ENCODE assay signal across 24 cellular contexts in genomic region chr5:93755716-93756115, GRCh38.
"Had no signal": no experiment of that assay in that cellular context is flagged by ENCODE, and none has a peak within 500 bp of the region (broad histone marks: within the 10 kb centered on the region; RNA-seq: fewer than 3 reads in every experiment).

No MANE protein-coding gene starts in this region.

- H3K27ac ChIP-seq: adrenal gland, breast epithelium, SJCRH30, VCaP had no signal

- H3K36me3 ChIP-seq: adrenal gland, breast epithelium, SJCRH30 had no signal

- H3K27me3 Mint-ChIP-seq: activated CD4-positive, alpha-beta T cell treated with anti-CD3 and anti-CD28 coated beads for 36 hours; activated CD8-positive, alpha-beta T cell treated with anti-CD3 and anti-CD28 coated beads for 36 hours had no signal

- H3K4me1 ChIP-seq: adrenal gland, breast epithelium had no signal

- H3K9ac ChIP-seq: SK-N-SH had no signal

- H3K4me2 ChIP-seq: SK-N-SH had no signal

- ATAC-seq: activated CD4-positive, alpha-beta T cell treated with anti-CD3 and anti-CD28 coated beads for 36 hours; activated CD8-positive, alpha-beta T cell treated with anti-CD3 and anti-CD28 coated beads for 36 hours; activated T-cell treated with anti-CD3 and anti-CD28 coated beads, Interleukin-2, amount 50 U/mL, for 72 hours; Right ventricle myocardium inferior had no signal

- H3K4me3 ChIP-seq: adrenal gland, breast epithelium, SJCRH30 had no signal

- H3K9me3 ChIP-seq: SJCRH30, SK-N-SH had no signal

- DNase-seq: activated CD4-positive, alpha-beta T cell treated with anti-CD3 and anti-CD28 coated beads for 36 hours; activated CD4-positive, alpha-beta T cell treated with anti-CD3 and anti-CD28 coated beads, Interleukin-2, amount 50 U/mL, for 1 hour; activated CD8-positive, alpha-beta memory T cell treated with anti-CD3 and anti-CD28 coated beads, Interleukin-2, amount 50 U/mL, for 4 hours; activated CD8-positive, alpha-beta T cell treated with anti-CD3 and anti-CD28 coated beads for 36 hours; activated gamma-delta T cell treated with Interleukin-2 at 50 U/mL for 16 hours; activated naive CD4-positive, alpha-beta T cell treated with anti-CD3 and anti-CD28 coated beads, Interleukin-2, amount 50 U/mL, for 16 hours; activated naive CD8-positive, alpha-beta T cell treated with anti-CD3 and anti-CD28 coated beads, Interleukin-2, amount 10 ng/mL, durations not matched to agents 7 days and 5 days; activated T-cell treated with anti-CD3 and anti-CD28 coated beads, Interleukin-2, amount 50 U/mL, for 72 hours; adrenal gland; anterior cingulate cortex; KG1; NCI-H1048; NCI-H1930; NCI-H2171; NCI-H2227 treated with DMSO at 0.1 percent for 48 hours; NCI-H526 treated with DMSO at 0.1 percent for 48 hours; NCI-H82; SJCRH30; SK-N-SH; T-helper 1 cell had no signal

- H3K27ac Mint-ChIP-seq: activated CD4-positive, alpha-beta T cell treated with anti-CD3 and anti-CD28 coated beads for 36 hours; activated CD8-positive, alpha-beta T cell treated with anti-CD3 and anti-CD28 coated beads for 36 hours; activated naive CD8-positive, alpha-beta T cell treated with anti-CD3 and anti-CD28 coated beads, Interleukin-2, amount 10 ng/mL, durations not matched to agents 7 days and 5 days; activated T-cell treated with anti-CD3 and anti-CD28 coated beads, Interleukin-2, amount 50 U/mL, for 72 hours; activated T-helper 2 cell treated with anti-CD3 and anti-CD28 coated beads, Interferon-gamma antibody, Interleukin-2, Interleukin-4, amounts not matched to agents 10 μg/mL and 5 μg/mL and 100 μg/mL, durations not matched to agents 14 hours and 24 hours and 36 hours had no signal

- H3K27me3 ChIP-seq: adrenal gland, breast epithelium, SJCRH30 had no signal

- H3K4me3 Mint-ChIP-seq: activated CD4-positive, alpha-beta T cell treated with anti-CD3 and anti-CD28 coated beads for 36 hours; activated CD8-positive, alpha-beta T cell treated with anti-CD3 and anti-CD28 coated beads for 36 hours; activated naive CD8-positive, alpha-beta T cell treated with anti-CD3 and anti-CD28 coated beads, Interleukin-2, amount 10 ng/mL, durations not matched to agents 7 days and 5 days; activated T-cell treated with anti-CD3 and anti-CD28 coated beads, Interleukin-2, amount 50 U/mL, for 72 hours had no signal
